In genomic region chr9:124869986-124870560, GRCh38 we compare ENCODE assay signal across 8 cellular contexts. TPM values are rescaled to one million over a fixed set of nuclear protein-coding genes. Genes with fewer than 3 reads are reported as not detected.
DNase-seq lines count a peak whose midpoint lies in the region; ATAC-seq lines count a peak whose summit lies in the region.

No MANE protein-coding gene starts in this region.

- peaks cover 42% of the 10 kb centered on the region for H3K4me1 Mint-ChIP-seq in activated CD4-positive, alpha-beta T cell treated with anti-CD3 and anti-CD28 coated beads, Interleukin-2, amount 10 ng/mL, durations not matched to agents 24 days and 14 days
- peaks cover 53 to 64% (median 53%) of the 10 kb centered on the region in 3 donors for H3K4me1 Mint-ChIP-seq in naive B cell

- DNase-seq in COLO668 (lab: John Stamatoyannopoulos, UW; ENCODE audit: unreplicated experiment) (peak; percentile 61), KBM-7 (peak; percentile 81), naive B cell (peak; percentile 52), mesenteric fat pad (ENCODE audit: low spot score) (no peak)
- peak; percentile 94 for DNase-seq in activated CD4-positive, alpha-beta T cell treated with anti-CD3 and anti-CD28 coated beads, Interleukin-2, amount 10 ng/mL, durations not matched to agents 24 days and 14 days
- peak; percentile 87 for DNase-seq in stimulated activated naive CD4-positive, alpha-beta T cell treated with Interleukin-2 at 50 U/mL for 16 hours (lab: John Stamatoyannopoulos, UW)

- ATAC-seq in GM21367 (IDR thresholded peaks at IDR 0.05; ENCODE audit: unreplicated experiment) (peak; percentile 30), naive B cell (ENCODE audit: low read depth in 2 of 2) (peak; percentile 18 to 19)

- peak overlapping the region; percentile 91 for H3K27ac ChIP-seq in duodenal mucosa (ENCODE audit: low read depth, low read length)

- intact Hi-C loops in activated CD4-positive, alpha-beta T cell treated with anti-CD3 and anti-CD28 coated beads, Interleukin-2, amount 10 ng/mL, durations not matched to agents 24 days and 14 days (cut with micrococcal nuclease) = loop anchor here (1.0 to 10.0 kb wide), 7 partner anchors 8 to 455 kb away; partner anchors contain the start of genes ARPC5L, GOLGA1, PPP6C and PSMB7

- in situ Hi-C loops in KBM-7 (cut with MboI; ENCODE audit: low pct_unique_long_range_greater_than_20kb, low sequenced_read_pairs) = loop anchor here (25.0 kb wide), 1 partner anchor 517 kb away; no protein-coding TSS in a partner anchor

- H3K27me3 Mint-ChIP-seq in activated CD4-positive, alpha-beta T cell treated with anti-CD3 and anti-CD28 coated beads, Interleukin-2, amount 10 ng/mL, durations not matched to agents 24 days and 14 days = no peaks in the 10 kb centered on the region
- H3K27me3 Mint-ChIP-seq in naive B cell = no peaks in the 10 kb centered on the region

- H3K9ac ChIP-seq in duodenal mucosa (ENCODE audit: low read depth in 1 of 2, low read length in 2 of 2) = peak overlapping the region; percentile 68 to 95

- no peaks in the 10 kb centered on the region for H3K27me3 ChIP-seq in duodenal mucosa (ENCODE audit: control insufficient read depth in 1 of 2, insufficient read depth in 2 of 2, low read length in 2 of 2)

- peaks cover 33 to 42% of the 10 kb centered on the region in 2 donors for H3K4me1 ChIP-seq in duodenal mucosa (ENCODE audit: control insufficient read depth in 1 of 2, insufficient read depth in 2 of 2, low read length in 2 of 2)

- peaks cover 16 to 23% of the 10 kb centered on the region in 2 donors for H3K36me3 ChIP-seq in duodenal mucosa (ENCODE audit: control insufficient read depth in 1 of 2, insufficient read depth in 2 of 2, low read length in 2 of 2)

- H3K4me3 ChIP-seq in duodenal mucosa (ENCODE audit: low read depth in 1 of 2, low read length in 2 of 2) = peak overlapping the region; percentile 80 to 96

- H3K27ac Mint-ChIP-seq in activated CD4-positive, alpha-beta T cell treated with anti-CD3 and anti-CD28 coated beads, Interleukin-2, amount 10 ng/mL, durations not matched to agents 24 days and 14 days = peak overlapping the region; percentile 99
- H3K27ac Mint-ChIP-seq in naive B cell = peak overlapping the region; percentile 84 to 96 (median 93)

- H3K36me3 Mint-ChIP-seq in activated CD4-positive, alpha-beta T cell treated with anti-CD3 and anti-CD28 coated beads, Interleukin-2, amount 10 ng/mL, durations not matched to agents 24 days and 14 days (ENCODE audit: low read depth) = peaks cover 52% of the 10 kb centered on the region
- H3K36me3 Mint-ChIP-seq in naive B cell = peaks cover 5 to 12% of the 10 kb centered on the region in 2 donors

- no peaks in the 10 kb centered on the region for H3K9me3 Mint-ChIP-seq in activated CD4-positive, alpha-beta T cell treated with anti-CD3 and anti-CD28 coated beads, Interleukin-2, amount 10 ng/mL, durations not matched to agents 24 days and 14 days
- H3K9me3 Mint-ChIP-seq in naive B cell = no peaks in the 10 kb centered on the region

- no peaks in the 10 kb centered on the region for H3K9me3 ChIP-seq in duodenal mucosa (ENCODE audit: control insufficient read depth in 1 of 2, low read length in 2 of 2)

- peak overlapping the region; percentile 99 for H3K4me3 Mint-ChIP-seq in activated CD4-positive, alpha-beta T cell treated with anti-CD3 and anti-CD28 coated beads, Interleukin-2, amount 10 ng/mL, durations not matched to agents 24 days and 14 days
- H3K4me3 Mint-ChIP-seq in naive B cell = peak overlapping the region; percentile 90 to 97 (median 94)

RNA-seq across cellular contexts. Expression of gene ARPC5L, which starts 8.1 kb away (rescaled TPM):
- 99.8 and 103 TPM in 2 replicates for total RNA-seq in activated CD4-positive, alpha-beta T cell treated with anti-CD3 and anti-CD28 coated beads, Interleukin-2, amount 10 ng/mL, durations not matched to agents 24 days and 14 days
- polyA plus RNA-seq in naive B cell (ENCODE audit: low read depth in 6 of 6) = 10 to 100 TPM; 44.1 to 71.6 (median 58.0) TPM
- total RNA-seq in mesenteric fat pad = 39.9 TPM

RNA-seq across cellular contexts. Expression of gene RPL35, which starts 8.3 kb away (rescaled TPM):
- total RNA-seq in activated CD4-positive, alpha-beta T cell treated with anti-CD3 and anti-CD28 coated beads, Interleukin-2, amount 10 ng/mL, durations not matched to agents 24 days and 14 days = 1,878 and 1,905 TPM in 2 replicates
- polyA plus RNA-seq in naive B cell (ENCODE audit: low read depth in 6 of 6) = 1,000 to 10,000 TPM; 1,156 to 2,054 (median 1,907) TPM
- total RNA-seq in mesenteric fat pad = 1,064 TPM

RNA-seq across cellular contexts. Expression of gene WDR38, which starts 16.8 kb away (rescaled TPM):
- not detected in 2 replicates for total RNA-seq in activated CD4-positive, alpha-beta T cell treated with anti-CD3 and anti-CD28 coated beads, Interleukin-2, amount 10 ng/mL, durations not matched to agents 24 days and 14 days
- polyA plus RNA-seq in naive B cell (ENCODE audit: low read depth in 6 of 6) = not detected
- not detected for total RNA-seq in mesenteric fat pad
